ENCODE assay signal across 27 cellular contexts in genomic region chr10:1485357-1485756, GRCh38.
"Had no signal": no experiment of that assay in that cellular context is flagged by ENCODE, and none has a peak within 500 bp of the region (broad histone marks: within the 10 kb centered on the region; RNA-seq: fewer than 3 reads in every experiment).

No MANE protein-coding gene starts in this region.

- ATAC-seq: effector memory CD8-positive, alpha-beta T cell; esophagus mucosa; gastrocnemius medialis; heart right ventricle; left cardiac atrium; left lung; left ventricle myocardium superior; mucosa of descending colon had no signal

- H3K4me1 ChIP-seq: colonic mucosa, gastrocnemius medialis, heart right ventricle, left lung, lower lobe of right lung had no signal

- FAIRE-seq: endometrium, islet of Langerhans, keratinocyte had no signal

- H3K9me3 ChIP-seq: colonic mucosa, esophagus squamous epithelium, gastrocnemius medialis, heart right ventricle, left lung, lower lobe of right lung, mucosa of descending colon had no signal

- H3K27ac Mint-ChIP-seq: dendritic cell treated with granulocyte-macrophage colony-stimulating factor and Interleukin-4, amounts not matched to agents 40 ng/mL and 50 ng/mL, for 4 days; effector memory CD8-positive, alpha-beta T cell; endodermal cell; mesothelial cell of epicardium had no signal

- H3K36me3 ChIP-seq: colonic mucosa, esophagus squamous epithelium, gastrocnemius medialis, heart right ventricle, left lung, lower lobe of right lung had no signal

- H3K27ac ChIP-seq: colonic mucosa, epithelial cell of prostate, esophagus squamous epithelium, gastrocnemius medialis, heart right ventricle, left lung, lower lobe of right lung had no signal

- H3K9me3 Mint-ChIP-seq: dendritic cell treated with granulocyte-macrophage colony-stimulating factor and Interleukin-4, amounts not matched to agents 40 ng/mL and 50 ng/mL, for 4 days; effector memory CD8-positive, alpha-beta T cell; endodermal cell; mesothelial cell of epicardium had no signal

- H3K4me3 ChIP-seq: colonic mucosa, esophagus squamous epithelium, gastrocnemius medialis, heart right ventricle, left lung, lower lobe of right lung, mucosa of descending colon had no signal

- DNase-seq: colonic mucosa; cortex of kidney; effector CD8-positive, alpha-beta T cell; effector memory CD8-positive, alpha-beta T cell; endodermal cell; erythroblast; esophagus squamous epithelium; foreskin fibroblast; foreskin melanocyte; gastrocnemius medialis; glutamatergic neuron; heart right ventricle; hippocampal formation; left cardiac atrium; left ventricle myocardium superior; lower lobe of right lung; mesenchymal stem cell; mucosa of descending colon; naive B cell had no signal

- H3K4me3 Mint-ChIP-seq: dendritic cell treated with granulocyte-macrophage colony-stimulating factor and Interleukin-4, amounts not matched to agents 40 ng/mL and 50 ng/mL, for 4 days; effector memory CD8-positive, alpha-beta T cell; endodermal cell; mesothelial cell of epicardium; naive B cell had no signal

- H3K27me3 ChIP-seq: colonic mucosa, gastrocnemius medialis, left lung had no signal

- H3K4me1 Mint-ChIP-seq: mesothelial cell of epicardium had no signal

- H3K27me3 Mint-ChIP-seq: dendritic cell treated with granulocyte-macrophage colony-stimulating factor and Interleukin-4, amounts not matched to agents 40 ng/mL and 50 ng/mL, for 4 days had no signal
